ENCODE assay signal across 26 cellular contexts in genomic region chr1:211521102-211521815, GRCh38. TPM values are rescaled to one million over a fixed set of nuclear protein-coding genes. Genes with fewer than 3 reads are reported as not detected.
DNase-seq lines count a peak whose midpoint lies in the region; ATAC-seq, FAIRE-seq and TF ChIP-seq lines count a peak whose summit lies in the region.
"Had no signal": no experiment of that assay in that cellular context is flagged by ENCODE, and none has a peak within 500 bp of the region (broad histone marks: within the 10 kb centered on the region; RNA-seq: fewer than 3 reads in every experiment).

No MANE protein-coding gene starts in this region.

- in situ Hi-C loops in K562 (cut with MboI), result no loop called here

- H3K79me2 ChIP-seq in K562 (ENCODE audit: control insufficient read depth, insufficient read depth, low read length) (no peaks in the 10 kb centered on the region), Karpas-422 (ENCODE audit: low read length) (no peaks in the 10 kb centered on the region)

- CTCF ChIA-PET in K562 (lab: Yijun Ruan, JAX; ENCODE audit: low intra/inter-chr PET ratio), result no interaction called here

- no peaks in the 10 kb centered on the region for H3K9me3 ChIP-seq in K562 (replicated peaks; ENCODE audit: control insufficient read depth, insufficient read depth, low read depth, low read length)
- no peaks in the 10 kb centered on the region for H3K9me3 ChIP-seq in right lobe of liver
- H3K9me3 ChIP-seq in Karpas-422 (ENCODE audit: low read length), result no peaks in the 10 kb centered on the region
- no peaks in the 10 kb centered on the region for H3K9me3 ChIP-seq in stomach
- H3K9me3 ChIP-seq: BLaER1 had no signal

- H3K9ac ChIP-seq in K562 (ENCODE audit: insufficient read depth in 1 of 2, low read depth in 2 of 2, low read length in 2 of 2) (no peak overlapping the region), Karpas-422 (ENCODE audit: low read length) (no peak overlapping the region)
- H3K9ac ChIP-seq: BLaER1 had no signal

- no peak for DNase-seq in left cardiac atrium
- no peak for DNase-seq in Right ventricle myocardium superior
- DNase-seq in NCI-H2196 (lab: John Stamatoyannopoulos, UW; ENCODE audit: unreplicated experiment), result peak; percentile 56
- DNase-seq in K562 (ENCODE audit: extremely low read depth in 1 of 4, low spot score in 3 of 4), result no peak
- DNase-seq in right lobe of liver, result peak in 1 of 3 donors; percentile 81
- no peak for DNase-seq in Karpas-422
- no peak for DNase-seq in DMS114 treated with DMSO at 0.1 percent for 48 hours (lab: John Stamatoyannopoulos, UW; ENCODE audit: unreplicated experiment)
- no peak for DNase-seq in stomach
- DNase-seq: 8988T; CD8-positive, alpha-beta T cell; DND-41; EL; IMR-90 had no signal

- TF ChIP-seq EP300 in K562 (IDR thresholded peaks at IDR 0.05; ENCODE audit: low read length), result no peak
- TF ChIP-seq EP300 in stomach (IDR thresholded peaks at IDR 0.05), result no peak

- H2AFZ ChIP-seq in K562 (ENCODE audit: low read depth, low read length) (peak overlapping the region; percentile 5; the same call in 1 of the 2 replicates), Karpas-422 (ENCODE audit: low read length) (no peak overlapping the region)
- H2AFZ ChIP-seq: GM23338 had no signal

- TF ChIP-seq RAD21 in K562 (CRISPR knock-in tag; conservative IDR thresholded peaks at IDR 0.05 in 1 of 2, IDR thresholded peaks at IDR 0.05 in 1 of 2), result no peak

- FAIRE-seq in K562 (lab: Jason Lieb, UNC), result peak; percentile 44
- FAIRE-seq: GM12891, GM19239, H54 had no signal

- TF ChIP-seq CTCF in K562 (IDR thresholded peaks at IDR 0.05 in 2 of 3, conservative IDR thresholded peaks at IDR 0.05 in 1 of 3; ENCODE audit: insufficient read depth in 2 of 3, low read depth in 1 of 3, low read length in 3 of 3), result no peak
- TF ChIP-seq CTCF in right lobe of liver (IDR thresholded peaks at IDR 0.05), result no peak
- TF ChIP-seq CTCF in stomach (IDR thresholded peaks at IDR 0.05), result no peak

- no peaks in the 10 kb centered on the region for H3K27me3 ChIP-seq in K562 (ENCODE audit: control insufficient read depth in 2 of 2, insufficient read depth in 2 of 2, low read length in 2 of 2)
- H3K27me3 ChIP-seq in right lobe of liver, result no peaks in the 10 kb centered on the region
- H3K27me3 ChIP-seq in Karpas-422 (ENCODE audit: low read length), result no peaks in the 10 kb centered on the region
- H3K27me3 ChIP-seq in stomach, result no peaks in the 10 kb centered on the region
- H3K27me3 ChIP-seq: BLaER1 had no signal

- H3K36me3 ChIP-seq in K562 (ENCODE audit: control insufficient read depth, insufficient read depth, low read length) (no peaks in the 10 kb centered on the region), right lobe of liver (no peaks in the 10 kb centered on the region), Karpas-422 (ENCODE audit: insufficient read depth, low read length) (no peaks in the 10 kb centered on the region), stomach (no peaks in the 10 kb centered on the region)
- H3K36me3 ChIP-seq: BLaER1 had no signal

- H3K4me1 ChIP-seq in K562 (replicated peaks in 1 of 2; ENCODE audit: control insufficient read depth in 2 of 2, insufficient read depth in 2 of 2, low read length in 2 of 2) (peaks cover 12% of the 10 kb centered on the region in 2 experiments; a peak in 3 of 5 replicates), right lobe of liver (peaks cover 0 to 77% (median 34%) of the 10 kb centered on the region in 4 donors), Karpas-422 (ENCODE audit: low read length) (no peaks in the 10 kb centered on the region), stomach (no peaks in the 10 kb centered on the region)

- H3K27ac ChIP-seq in K562 (ENCODE audit: extremely low read depth, low read depth, low read length), result no peak overlapping the region
- H3K27ac ChIP-seq in right lobe of liver, result peak overlapping the region; percentile 19 to 70 (median 45)
- no peak overlapping the region for H3K27ac ChIP-seq in Karpas-422 (ENCODE audit: low read length)
- H3K27ac ChIP-seq in stomach, result no peak overlapping the region
- H3K27ac ChIP-seq: BLaER1, HL-60 had no signal

- H3K4me2 ChIP-seq in K562 (ENCODE audit: insufficient read depth, low read length) (no peak overlapping the region), Karpas-422 (ENCODE audit: low read depth, low read length, poor library complexity, severe bottlenecking) (no peak overlapping the region)
- H3K4me2 ChIP-seq: BLaER1, GM23338 had no signal

- H4K20me1 ChIP-seq in K562 (replicated peaks; ENCODE audit: control insufficient read depth, insufficient read depth, low read length), result no peaks in the 10 kb centered on the region
- H4K20me1 ChIP-seq in Karpas-422 (ENCODE audit: insufficient read depth, low read depth, low read length), result no peaks in the 10 kb centered on the region
- H4K20me1 ChIP-seq: BLaER1 had no signal

- no TSS peak for BruUV-seq in K562 (replicated peaks; lab: Mats Ljungman, UMichigan)

- 11% methylated on average over 4 of the region's 4 CpGs for WGBS in K562 (ENCODE audit: insufficient coverage, low coverage, missing lambda C conversion rate)
- WGBS in right lobe of liver (ENCODE audit: insufficient coverage, low coverage, low lambda C conversion rate, missing lambda C conversion rate), result 18% methylated on average over 4 of the region's 4 CpGs
- WGBS in stomach, 5 donors, result 65 to 77% (median 71%) methylated on average over 4 of the region's 4 CpGs

- POLR2A ChIA-PET in K562 (lab: Yijun Ruan, JAX), result interaction anchor here (0.7 kb wide), 1 partner anchor 16 kb away, joined by 6 read pairs; no protein-coding TSS in a partner anchor

- H3K4me3 ChIP-seq in K562, result no peak overlapping the region
- H3K4me3 ChIP-seq in right lobe of liver, result no peak overlapping the region
- H3K4me3 ChIP-seq in Karpas-422 (ENCODE audit: low read length), result no peak overlapping the region
- no peak overlapping the region for H3K4me3 ChIP-seq in stomach
- H3K4me3 ChIP-seq: BLaER1, GM23338 had no signal

- intact Hi-C loops in left cardiac atrium (cut with DNase I), result no loop called here
- intact Hi-C loops in Right ventricle myocardium superior (cut with DNase I), result no loop called here
- intact Hi-C loops in K562 (cut with micrococcal nuclease), result no loop called here
- intact Hi-C loops in right lobe of liver (cut with DNase I), result no loop called here
- intact Hi-C loops in stomach (cut with DNase I; ENCODE audit: low total_unique reads), result no loop called here

- ATAC-seq in left cardiac atrium (peak; percentile 9 to 16), Right ventricle myocardium superior (ENCODE audit: poor library complexity) (no peak), K562 (no peak), right lobe of liver (peak; percentile 63 to 83 (median 72))
- ATAC-seq: CD8-positive, alpha-beta T cell; HCT116 had no signal

- H3K9me2 ChIP-seq in Karpas-422 (replicated peaks; ENCODE audit: insufficient read depth, low read length), result no peaks in the 10 kb centered on the region

- no peaks in the 10 kb centered on the region for H3K9me1 ChIP-seq in K562 (ENCODE audit: control insufficient read depth, insufficient read depth, low read length)

- no peak for TF ChIP-seq POLR2A in K562 (conservative IDR thresholded peaks at IDR 0.05)
- no peak for TF ChIP-seq POLR2A in right lobe of liver (IDR thresholded peaks at IDR 0.05)
- TF ChIP-seq POLR2A in stomach (IDR thresholded peaks at IDR 0.05), result no peak

RNA-seq across cellular contexts. Expression of gene RD3, which starts 29.3 kb away (rescaled TPM):
- total RNA-seq in left cardiac atrium (not detected), Right ventricle myocardium superior (not detected), K562 (2014; rRNA removed) (not detected in 2 replicates), K562 (2014; rRNA removed; fragmentation: Illumina TruSeq; extraction: Trizol) (not detected in 2 replicates), K562 (2015; rRNA removed; fragmentation: Illumina TruSeq; extraction: Trizol) (not detected in 2 replicates), K562 (2021) (not detected in 2 replicates), right lobe of liver (not detected), stomach (under 1 TPM in 2 of 5 donors, not detected in 3; 0.14 to 0.45 TPM)
- total RNA-seq in K562 (2011; cell fraction: chromatin; rRNA removed; ENCODE audit: low replicate concordance), result not detected in 2 replicates
- not detected in 2 replicates for total RNA-seq in K562 (2011; cell fraction: nucleolus; rRNA removed)
- total RNA-seq in K562 (2011; cell fraction: nucleoplasm; rRNA removed), result not detected in 2 replicates
- polyA plus RNA-seq in K562 (2011; rRNA removed) (not detected in 2 replicates), K562 (2014; fragmentation: Illumina TruSeq; extraction: Trizol) (not detected in 2 replicates), K562 (2014; fragmentation: Nextera tagmentation; extraction: Ambion mirVana) (not detected), K562 (2014; rRNA removed) (not detected in 2 replicates), stomach (under 1 TPM in 2 of 3 donors, not detected in 1; 0.19 to 0.25 TPM)
- polyA plus RNA-seq in K562 (2011; cell fraction: cytosol; rRNA removed), result not detected in 2 replicates
- not detected in 2 replicates for polyA plus RNA-seq in K562 (2011; cell fraction: nucleus; rRNA removed)
- polyA plus RNA-seq in K562 (2012), result not detected in 2 replicates
- not detected in 2 replicates for polyA minus RNA-seq in K562 (2011; rRNA and poly(A)+ RNA removed)
- not detected in 2 replicates for polyA minus RNA-seq in K562 (2011; cell fraction: cytosol; rRNA and poly(A)+ RNA removed)
- polyA minus RNA-seq in K562 (2011; cell fraction: nucleus; rRNA and poly(A)+ RNA removed), result not detected in 2 replicates
- total RNA-seq in Karpas-422 (2014; rRNA removed; shearing (Covaris generic); ENCODE audit: low replicate concordance), result not detected in 2 replicates
- total RNA-seq: A673; Calu3; CD8-positive, alpha-beta T cell; G401; HFFc6; HT1080; IMR-90 had no signal
- polyA plus RNA-seq: AG04450, GM23338, IMR-90 had no signal

RNA-seq across cellular contexts. Expression of gene SLC30A1, which starts 57.7 kb away (rescaled TPM):
- 10 to 100 TPM; 11.0 to 13.9 TPM for total RNA-seq in left cardiac atrium
- 9.8 TPM for total RNA-seq in Right ventricle myocardium superior
- total RNA-seq in K562 (2011; cell fraction: chromatin; rRNA removed; ENCODE audit: low replicate concordance), result 11.4 and 24.0 TPM in 2 replicates
- 14.2 and 15.8 TPM in 2 replicates for total RNA-seq in K562 (2011; cell fraction: nucleolus; rRNA removed)
- total RNA-seq in K562 (2011; cell fraction: nucleoplasm; rRNA removed), result 19.2 and 26.8 TPM in 2 replicates
- total RNA-seq in K562 (2014; rRNA removed), result 5.0 and 5.4 TPM in 2 replicates
- 11.9 and 12.0 TPM in 2 replicates for total RNA-seq in K562 (2014; rRNA removed; fragmentation: Illumina TruSeq; extraction: Trizol)
- 13.8 and 14.4 TPM in 2 replicates for total RNA-seq in K562 (2015; rRNA removed; fragmentation: Illumina TruSeq; extraction: Trizol)
- total RNA-seq in K562 (2021), result 13.1 and 14.6 TPM in 2 replicates
- 6.6 and 6.7 TPM in 2 replicates for polyA plus RNA-seq in K562 (2011; rRNA removed)
- polyA plus RNA-seq in K562 (2011; cell fraction: cytosol; rRNA removed), result 3.2 and 3.5 TPM in 2 replicates
- polyA plus RNA-seq in K562 (2011; cell fraction: nucleus; rRNA removed), result 4.1 and 5.4 TPM in 2 replicates
- polyA plus RNA-seq in K562 (2012), result 4.5 and 8.6 TPM in 2 replicates
- 6.4 and 7.9 TPM in 2 replicates for polyA plus RNA-seq in K562 (2014; fragmentation: Illumina TruSeq; extraction: Trizol)
- 1 to 10 TPM; 4.1 to 4.2 TPM for polyA plus RNA-seq in K562 (2014; fragmentation: Nextera tagmentation; extraction: Ambion mirVana)
- 4.8 and 5.1 TPM in 2 replicates for polyA plus RNA-seq in K562 (2014; rRNA removed)
- 15.2 and 23.0 TPM in 2 replicates for polyA minus RNA-seq in K562 (2011; rRNA and poly(A)+ RNA removed)
- polyA minus RNA-seq in K562 (2011; cell fraction: cytosol; rRNA and poly(A)+ RNA removed), result 8.5 and 10.6 TPM in 2 replicates
- 9.6 and 22.0 TPM in 2 replicates for polyA minus RNA-seq in K562 (2011; cell fraction: nucleus; rRNA and poly(A)+ RNA removed)
- total RNA-seq in right lobe of liver, result 10 to 100 TPM; 23.2 to 72.9 (median 48.2) TPM
- 8.0 and 16.7 TPM in 2 replicates for total RNA-seq in Karpas-422 (2014; rRNA removed; shearing (Covaris generic); ENCODE audit: low replicate concordance)
- total RNA-seq in stomach, result 10 to 100 TPM in 3 of 5 donors, 1 to 10 TPM in 1, under 1 TPM in 1; 0.58 to 30.1 (median 18.5) TPM
- polyA plus RNA-seq in stomach, result 1 to 10 TPM; 2.0 to 2.4 (median 2.1) TPM

Comparison
In these comparisons a context has a peak if more than half of its experiments do, and no peak if none do; other contexts are left out.
1. ATAC-seq: peak in left cardiac atrium (2 of 2) and right lobe of liver (4 of 4); none in Right ventricle myocardium superior (single experiment) and K562 (single experiment).
2. H3K27ac ChIP-seq: peak in right lobe of liver (3 of 3); none in K562 (single experiment), Karpas-422 (single experiment) and stomach (0 of 5).